Comparison of ENCODE assay signal across 1 cellular context in the genomic region with DNA sequence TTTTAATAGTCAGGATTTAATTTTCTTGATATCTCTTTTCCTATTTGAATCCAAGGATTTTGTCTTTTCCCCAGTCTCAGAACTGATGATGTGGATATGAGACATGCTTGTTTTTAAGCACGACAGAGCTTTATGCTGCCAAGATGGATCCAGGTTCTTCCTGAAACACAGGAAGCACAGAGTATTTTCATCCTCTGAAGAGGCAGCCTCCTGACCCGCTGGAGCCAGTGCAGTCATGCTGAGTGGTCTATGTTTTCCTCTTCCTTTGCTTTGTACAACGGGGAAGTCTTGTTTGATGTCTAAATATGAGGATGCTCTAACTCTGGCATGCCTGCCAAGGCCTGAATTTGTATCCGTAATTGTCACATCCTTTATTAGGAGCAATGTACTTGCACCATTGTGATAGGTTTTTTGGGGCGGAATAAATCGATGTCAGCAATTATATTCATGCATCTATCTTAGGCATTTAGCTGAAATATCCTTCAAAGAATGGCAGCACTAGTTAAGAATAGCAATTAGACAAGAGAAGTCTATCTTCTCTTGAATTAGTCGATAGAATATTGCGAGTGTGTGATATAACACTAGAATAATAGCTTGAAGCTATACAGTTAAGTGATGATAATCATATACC.
A peak's percentile ranks its signal among the peaks of the same experiment; 100 is the strongest.
TF ChIP-seq lines count a peak whose summit lies in the region.

No MANE protein-coding gene starts in this region.

TF ChIP-seq in IMR-90, 13 proteins besides CTCF, POLR2A, EP300 and RAD21:
- TF ChIP-seq MAFK (IDR thresholded peaks at IDR 0.05; ENCODE audit: low read depth, low read length): peak; percentile 47; the same call in 1 of the 2 replicates
- no peak for TF ChIP-seq CEBPB (IDR thresholded peaks at IDR 0.05; ENCODE audit: low read depth, low read length)
- no peak for TF ChIP-seq RCOR1 (IDR thresholded peaks at IDR 0.05; ENCODE audit: insufficient replicate concordance, low read length)
- TF ChIP-seq SMC3 (IDR thresholded peaks at IDR 0.05; ENCODE audit: low read depth, low read length): no peak
